Comparison of ENCODE assay signal across 9 cellular contexts in genomic region chr17:6548578-6549330, GRCh38. TPM values are rescaled to one million over a fixed set of nuclear protein-coding genes. Genes with fewer than 3 reads are reported as not detected.
DNase-seq lines count a peak whose midpoint lies in the region; ATAC-seq, FAIRE-seq and TF ChIP-seq lines count a peak whose summit lies in the region.
"Had no signal": no experiment of that assay in that cellular context is flagged by ENCODE, and none has a peak within 500 bp of the region (broad histone marks: within the 10 kb centered on the region; RNA-seq: fewer than 3 reads in every experiment).

No MANE protein-coding gene starts in this region.

- DNase-seq in DND-41: peak; percentile 16
- peak; percentile 49 for DNase-seq in activated CD4-positive, alpha-beta memory T cell treated with anti-CD3 and anti-CD28 coated beads, Interleukin-2, amount 10 ng/mL, durations not matched to agents 7 days and 5 days
- peak; percentile 53 for DNase-seq in HepG2 (ENCODE audit: low spot score)
- no peak for DNase-seq in mesenchymal stem cell
- DNase-seq in left lobe of liver (ENCODE audit: low spot score): no peak
- DNase-seq in T-helper 9 cell: no peak

- TF ChIP-seq RAD21 in HepG2 (CRISPR knock-in tag; IDR thresholded peaks at IDR 0.05): no peak

- no TSS peak for BruUV-seq in HepG2 (replicated peaks; lab: Mats Ljungman, UMichigan)

- H3K27ac Mint-ChIP-seq in activated CD4-positive, alpha-beta memory T cell treated with anti-CD3 and anti-CD28 coated beads, Interleukin-2, amount 10 ng/mL, durations not matched to agents 7 days and 5 days: no peak overlapping the region

- H3K36me3 Mint-ChIP-seq in activated CD4-positive, alpha-beta memory T cell treated with anti-CD3 and anti-CD28 coated beads, Interleukin-2, amount 10 ng/mL, durations not matched to agents 7 days and 5 days (ENCODE audit: low read depth): no peaks in the 10 kb centered on the region

- H4K20me1 ChIP-seq in DND-41 (ENCODE audit: insufficient read depth, low read length) (0 out of 2 replicates have a peak, but pooled peaks cover 2% of the 10 kb centered on the region), HepG2 (ENCODE audit: insufficient read depth, low read length) (no peaks in the 10 kb centered on the region)

- 8% methylated on average over 8 of the region's 11 CpGs for WGBS in HepG2 (ENCODE audit: low lambda C conversion rate)
- WGBS in mesenchymal stem cell: 52% methylated on average over 11 of the region's 11 CpGs

- H3K4ac ChIP-seq in mesenchymal stem cell (ENCODE audit: low read depth in 1 of 2, low read length in 2 of 2): no peak overlapping the region

- CTCF ChIA-PET in activated CD4-positive, alpha-beta memory T cell treated with anti-CD3 and anti-CD28 coated beads, Interleukin-2, amount 10 ng/mL, durations not matched to agents 7 days and 5 days (lab: Charles Lee): interaction anchor here (1.2 kb wide), 1 partner anchor 76 kb away, joined by 3 read pairs; no protein-coding TSS in a partner anchor
- CTCF ChIA-PET in HepG2 (lab: Yijun Ruan, JAX; ENCODE audit: low intra/inter-chr PET ratio, low total read pairs): no interaction called here

- H3K9me3 Mint-ChIP-seq in activated CD4-positive, alpha-beta memory T cell treated with anti-CD3 and anti-CD28 coated beads, Interleukin-2, amount 10 ng/mL, durations not matched to agents 7 days and 5 days: no peaks in the 10 kb centered on the region

- H3K27me3 Mint-ChIP-seq in activated CD4-positive, alpha-beta memory T cell treated with anti-CD3 and anti-CD28 coated beads, Interleukin-2, amount 10 ng/mL, durations not matched to agents 7 days and 5 days: peaks cover 14% of the 10 kb centered on the region

- H2BK12ac ChIP-seq in mesenchymal stem cell (ENCODE audit: low read length in 2 of 2): no peak overlapping the region

- intact Hi-C loops in HepG2 (cut with micrococcal nuclease; ENCODE audit: unreplicated experiment): no loop called here

- no peak overlapping the region for H3K4me3 ChIP-seq in DND-41 (ENCODE audit: low read depth in 1 of 2, low read length in 2 of 2)
- H3K4me3 ChIP-seq in HepG2 (replicated peaks in 1 of 3; ENCODE audit: insufficient read depth in 1 of 3, low read depth in 2 of 3, low read length in 3 of 3): peak overlapping the region in 1 of 3 experiments; percentile 53; a peak in 1 of 6 replicates
- no peak overlapping the region for H3K4me3 ChIP-seq in mesenchymal stem cell (ENCODE audit: insufficient read depth in 1 of 2, low read depth in 1 of 2, low read length in 2 of 2)

- H3K4me2 ChIP-seq in DND-41 (ENCODE audit: insufficient read depth, low read length): no peak overlapping the region
- H3K4me2 ChIP-seq in HepG2 (ENCODE audit: low read depth, low read length): peak overlapping the region; percentile 75
- no peak overlapping the region for H3K4me2 ChIP-seq in mesenchymal stem cell (ENCODE audit: low read length, poor library complexity, severe bottlenecking)

- POLR2A ChIA-PET in activated CD4-positive, alpha-beta memory T cell treated with anti-CD3 and anti-CD28 coated beads, Interleukin-2, amount 10 ng/mL, durations not matched to agents 7 days and 5 days (lab: Charles Lee): interaction anchor here (1.3 kb wide), 1 partner anchor 25 kb away, joined by 3 read pairs; no protein-coding TSS in a partner anchor
- POLR2A ChIA-PET in HepG2 (lab: Yijun Ruan, JAX): no interaction called here

- H3K4me3 Mint-ChIP-seq in activated CD4-positive, alpha-beta memory T cell treated with anti-CD3 and anti-CD28 coated beads, Interleukin-2, amount 10 ng/mL, durations not matched to agents 7 days and 5 days: no peak overlapping the region

- H2BK15ac ChIP-seq in mesenchymal stem cell (ENCODE audit: low read depth, poor library complexity, severe bottlenecking): no peak overlapping the region

- H2BK5ac ChIP-seq in mesenchymal stem cell (ENCODE audit: low read depth, low read length, poor library complexity, severe bottlenecking): no peak overlapping the region

- H4K8ac ChIP-seq in mesenchymal stem cell (ENCODE audit: low read length): no peak overlapping the region

- H3K9ac ChIP-seq in DND-41 (ENCODE audit: low read depth, low read length): no peak overlapping the region
- H3K9ac ChIP-seq in HepG2 (ENCODE audit: insufficient read depth, low read depth, low read length): peak overlapping the region; percentile 21; the same call in 1 of the 2 replicates
- H3K9ac ChIP-seq in mesenchymal stem cell (ENCODE audit: low read length): no peak overlapping the region

- no peak for TF ChIP-seq CTCF in DND-41 (IDR thresholded peaks at IDR 0.05; ENCODE audit: borderline replicate concordance, extremely low read depth, low read length, poor library complexity, severe bottlenecking)
- TF ChIP-seq CTCF in HepG2 (CRISPR knock-in tag; IDR thresholded peaks at IDR 0.05): no peak

- ATAC-seq in DND-41 (ENCODE audit: insufficient read depth, low read depth) (peak; percentile 60), GM21529 (IDR thresholded peaks at IDR 0.05; ENCODE audit: unreplicated experiment) (peak; percentile 65), HepG2 (peak; percentile 85), HG03442 (IDR thresholded peaks at IDR 0.05; ENCODE audit: unreplicated experiment) (no peak), left lobe of liver (no peak)
- ATAC-seq: left colon had no signal

- H2AK5ac ChIP-seq in mesenchymal stem cell (ENCODE audit: low read length, severe bottlenecking): no peak overlapping the region

- no peaks in the 10 kb centered on the region for H3K79me2 ChIP-seq in DND-41 (ENCODE audit: insufficient read depth, low read length)
- H3K79me2 ChIP-seq in HepG2 (ENCODE audit: insufficient read depth, low read length): no peaks in the 10 kb centered on the region

- H3K79me1 ChIP-seq in mesenchymal stem cell (replicated peaks; ENCODE audit: low read length, poor library complexity, severe bottlenecking): no peaks in the 10 kb centered on the region

- no peak for TF ChIP-seq EP300 in HepG2 (IDR thresholded peaks at IDR 0.05; ENCODE audit: low read depth in 2 of 2, low read length in 2 of 2)
- no peak for TF ChIP-seq EP300 in HepG2 (CRISPR knock-in tag; IDR thresholded peaks at IDR 0.05; ENCODE audit: borderline replicate concordance)

- H3K23ac ChIP-seq in mesenchymal stem cell (ENCODE audit: low read length in 2 of 2): no peak overlapping the region

- H3K4me1 ChIP-seq in DND-41 (ENCODE audit: insufficient read depth, low read length) (no peaks in the 10 kb centered on the region), HepG2 (ENCODE audit: insufficient read depth, low read length) (peaks cover 24% of the 10 kb centered on the region), mesenchymal stem cell (ENCODE audit: control insufficient read depth, insufficient read depth, low read depth, low read length) (peaks cover 2% of the 10 kb centered on the region)

- H3K27me3 ChIP-seq in DND-41 (ENCODE audit: insufficient read depth, low read length, poor library complexity) (no peaks in the 10 kb centered on the region), HepG2 (ENCODE audit: control insufficient read depth in 1 of 2, insufficient read depth in 2 of 2, low read length in 2 of 2) (peaks cover 0 to 8% of the 10 kb centered on the region in 2 experiments; a peak in 4 of 5 replicates), mesenchymal stem cell (ENCODE audit: control insufficient read depth in 1 of 2, insufficient read depth in 1 of 2, low read length in 2 of 2) (peaks cover 35 to 37% of the 10 kb centered on the region in 2 experiments)

- H2AFZ ChIP-seq in DND-41 (ENCODE audit: low read depth, low read length) (no peak overlapping the region), HepG2 (ENCODE audit: low read length) (no peak overlapping the region), mesenchymal stem cell (ENCODE audit: low read depth, low read length) (no peak overlapping the region)

- no peak overlapping the region for H4K91ac ChIP-seq in mesenchymal stem cell (ENCODE audit: low read length)

- no peak overlapping the region for H3K14ac ChIP-seq in mesenchymal stem cell (ENCODE audit: low read length in 2 of 2)

- in situ Hi-C loops in HepG2 (cut with HindIII; ENCODE audit: extremely low pct_ligation_motif_present, low pct_unique_long_range_greater_than_20kb): no loop called here

- no peak for TF ChIP-seq POLR2A in HepG2 (IDR thresholded peaks at IDR 0.05; ENCODE audit: insufficient read depth in 1 of 2, low read depth in 2 of 2, low read length in 2 of 2)

- H3K18ac ChIP-seq in mesenchymal stem cell (ENCODE audit: low read depth in 1 of 2, low read length in 2 of 2): no peak overlapping the region

- H3K36me3 ChIP-seq in DND-41 (ENCODE audit: insufficient read depth, low read length) (no peaks in the 10 kb centered on the region), HepG2 (replicated peaks in 1 of 2; ENCODE audit: control insufficient read depth in 1 of 2, insufficient read depth in 2 of 2, low read length in 2 of 2) (no peaks in the 10 kb centered on the region), mesenchymal stem cell (ENCODE audit: control insufficient read depth in 1 of 2, insufficient read depth in 2 of 2, low read depth in 1 of 2, low read length in 2 of 2) (no peaks in the 10 kb centered on the region)

- H3K9me3 ChIP-seq in DND-41 (ENCODE audit: insufficient read depth, low read length, severe bottlenecking) (no peaks in the 10 kb centered on the region), HepG2 (ENCODE audit: low read length) (no peaks in the 10 kb centered on the region), mesenchymal stem cell (ENCODE audit: control insufficient read depth, low read length) (no peaks in the 10 kb centered on the region)

- H3K4me1 Mint-ChIP-seq in activated CD4-positive, alpha-beta memory T cell treated with anti-CD3 and anti-CD28 coated beads, Interleukin-2, amount 10 ng/mL, durations not matched to agents 7 days and 5 days: peaks cover 13% of the 10 kb centered on the region

- no peak for FAIRE-seq in HepG2 (lab: Jason Lieb, UNC)

- H3K27ac ChIP-seq in DND-41 (ENCODE audit: low read length) (no peak overlapping the region), HepG2 (ENCODE audit: extremely low read length, insufficient read depth, low read length) (no peak overlapping the region), mesenchymal stem cell (ENCODE audit: low read length, poor library complexity, severe bottlenecking) (no peak overlapping the region)

- H2BK120ac ChIP-seq in mesenchymal stem cell (ENCODE audit: low read depth, low read length): no peak overlapping the region

RNA-seq across cellular contexts. Expression of gene PITPNM3, which starts 7.6 kb away (rescaled TPM):
- under 1 TPM; 0.53 to 0.63 TPM for total RNA-seq in activated CD4-positive, alpha-beta memory T cell treated with anti-CD3 and anti-CD28 coated beads, Interleukin-2, amount 10 ng/mL, durations not matched to agents 7 days and 5 days
- total RNA-seq in HepG2 (2016; rRNA removed; fragmentation: Illumina TruSeq; extraction: Trizol) (0.13 and 0.28 TPM in 2 replicates), left lobe of liver (1.8 TPM)
- not detected in 2 replicates for total RNA-seq in HepG2 (2016; cell fraction: cytosol; rRNA removed; fragmentation: Illumina TruSeq; extraction: Trizol; ENCODE audit: low read depth)
- 0.04 and 0.32 TPM in 2 replicates for total RNA-seq in HepG2 (2016; cell fraction: insoluble cytoplasmic fraction; rRNA removed; fragmentation: Illumina TruSeq; extraction: Trizol)
- 0.03 and 0.06 TPM in 2 replicates for total RNA-seq in HepG2 (2016; cell fraction: membrane; rRNA removed; fragmentation: Illumina TruSeq; extraction: Trizol)
- total RNA-seq in HepG2 (2016; cell fraction: nucleus; rRNA removed; fragmentation: Illumina TruSeq; extraction: Trizol): 0.16 and 0.68 TPM in 2 replicates
- 0.29 and 0.33 TPM in 2 replicates for polyA plus RNA-seq in HepG2 (2011; rRNA removed)
- 0.13 and 0.15 TPM in 2 replicates for polyA plus RNA-seq in HepG2 (2011; cell fraction: cytosol; rRNA removed)
- polyA plus RNA-seq in HepG2 (2011; cell fraction: nucleus; rRNA removed): 1.6 and 1.9 TPM in 2 replicates
- 0.23 and 0.30 TPM in 2 replicates for polyA plus RNA-seq in HepG2 (2012)
- polyA plus RNA-seq in HepG2 (2016; cell fraction: cytosol; fragmentation: Illumina TruSeq; extraction: Trizol; ENCODE audit: low read depth): not detected in 2 replicates
- 0.07 and 0.20 TPM in 2 replicates for polyA plus RNA-seq in HepG2 (2016; cell fraction: insoluble cytoplasmic fraction; fragmentation: Illumina TruSeq; extraction: Trizol; ENCODE audit: low read depth)
- polyA plus RNA-seq in HepG2 (2016; cell fraction: membrane; fragmentation: Illumina TruSeq; extraction: Trizol; ENCODE audit: low read depth): 0.05 TPM in 1 of 2 replicates, not detected in the other
- 1.0 and 1.3 TPM in 2 replicates for polyA plus RNA-seq in HepG2 (2016; cell fraction: nucleus; fragmentation: Illumina TruSeq; extraction: Trizol; ENCODE audit: insufficient read depth, low read depth)
- polyA minus RNA-seq in HepG2 (2011; rRNA and poly(A)+ RNA removed; ENCODE audit: low replicate concordance): 0.44 and 30.1 TPM in 2 replicates
- 0.30 and 0.44 TPM in 2 replicates for polyA minus RNA-seq in HepG2 (2011; cell fraction: cytosol; rRNA and poly(A)+ RNA removed)
- polyA minus RNA-seq in HepG2 (2011; cell fraction: nucleus; rRNA and poly(A)+ RNA removed): 0.50 and 0.52 TPM in 2 replicates
- polyA plus RNA-seq in mesenchymal stem cell (2013, experiment 1 of 2): 0.26 TPM
- polyA plus RNA-seq in mesenchymal stem cell (2013, experiment 2 of 2): 0.25 TPM

Comparison
In these comparisons a context has a peak if more than half of its experiments do, and no peak if none do; other contexts are left out.
1. ATAC-seq: peak in DND-41 (single experiment), GM21529 (single experiment) and HepG2 (single experiment); none in HG03442 (single experiment) and left lobe of liver (single experiment).
2. DNase-seq: peak in DND-41 (single experiment), activated CD4-positive, alpha-beta memory T cell treated with anti-CD3 and anti-CD28 coated beads, Interleukin-2, amount 10 ng/mL, durations not matched to agents 7 days and 5 days (single experiment) and HepG2 (single experiment); none in mesenchymal stem cell (single experiment), left lobe of liver (single experiment) and T-helper 9 cell (single experiment).